In genomic region chrY:12651101-12651500, GRCh38 we compare ENCODE assay signal across 17 cellular contexts. TPM values are rescaled to one million over a fixed set of nuclear protein-coding genes. Genes with fewer than 3 reads are reported as not detected.
DNase-seq lines count a peak whose midpoint lies in the region; ATAC-seq, FAIRE-seq and TF ChIP-seq lines count a peak whose summit lies in the region.
"Had no signal": no experiment of that assay in that cellular context is flagged by ENCODE, and none has a peak within 500 bp of the region (broad histone marks: within the 10 kb centered on the region; RNA-seq: fewer than 3 reads in every experiment).

No MANE protein-coding gene starts in this region.

- ATAC-seq in RWPE2 (ENCODE audit: low read depth) = peak; percentile 28
- ATAC-seq in mucosa of descending colon = no peak
- ATAC-seq: HCT116 had no signal

- WGBS in mesodermal cell (ENCODE audit: insufficient coverage in 2 of 2), 2 experiments = no CpG with 5 or more reads among the region's 2 CpGs
- no CpG with 5 or more reads among the region's 2 CpGs for WGBS in suprapubic skin

- DNase-seq in AG04450 (ENCODE audit: low read depth, low spot score) (no peak), RWPE2 (ENCODE audit: low spot score) (no peak), epithelial cell of esophagus (ENCODE audit: low read depth) (peak; percentile 55), mucosa of descending colon (no peak), suprapubic skin (ENCODE audit: low spot score in 2 of 2) (no peak), frontal cortex (ENCODE audit: low spot score in 2 of 2) (no peak)
- no peak for DNase-seq in activated CD8-positive, alpha-beta memory T cell treated with anti-CD3 and anti-CD28 coated beads for 24 hours
- DNase-seq: AML-193; Caco-2; CD8-positive, alpha-beta memory T cell; DND-41; GF-D8 had no signal

- no peak overlapping the region for H3K4me3 ChIP-seq in AG04450 (ENCODE audit: low read depth, low read length)
- no peak overlapping the region for H3K4me3 ChIP-seq in RWPE2 (ENCODE audit: severe bottlenecking)
- no peak overlapping the region for H3K4me3 ChIP-seq in epithelial cell of esophagus (ENCODE audit: low read length)
- no peak overlapping the region for H3K4me3 ChIP-seq in mesodermal cell (ENCODE audit: extremely low read depth, insufficient read depth, low read length, poor library complexity, severe bottlenecking)
- H3K4me3 ChIP-seq in mucosa of descending colon = no peak overlapping the region
- H3K4me3 ChIP-seq in suprapubic skin = no peak overlapping the region
- H3K4me3 ChIP-seq: BLaER1 had no signal

- TF ChIP-seq CTCF in AG04450 (IDR thresholded peaks at IDR 0.05; ENCODE audit: low read depth, low read length) (no peak), RWPE2 (IDR thresholded peaks at IDR 0.05; ENCODE audit: poor library complexity, severe bottlenecking) (no peak), epithelial cell of esophagus (IDR thresholded peaks at IDR 0.05; ENCODE audit: insufficient read depth, low read depth, low read length, missing control alignments) (no peak), mucosa of descending colon (IDR thresholded peaks at IDR 0.05) (no peak), suprapubic skin (IDR thresholded peaks at IDR 0.05) (no peak)

- H3K9me3 ChIP-seq in AG04450 (ENCODE audit: control insufficient read depth, insufficient read depth, low read length) = no peaks in the 10 kb centered on the region
- no peaks in the 10 kb centered on the region for H3K9me3 ChIP-seq in RWPE2 (ENCODE audit: severe bottlenecking)
- H3K9me3 ChIP-seq in mesodermal cell (ENCODE audit: control insufficient read depth, low read length) = no peaks in the 10 kb centered on the region
- no peaks in the 10 kb centered on the region for H3K9me3 ChIP-seq in mucosa of descending colon
- no peaks in the 10 kb centered on the region for H3K9me3 ChIP-seq in suprapubic skin
- H3K9me3 ChIP-seq: BLaER1, Caco-2 had no signal

- TF ChIP-seq POLR2A in suprapubic skin (IDR thresholded peaks at IDR 0.05) = no peak

- H3K4me1 ChIP-seq in RWPE2 (ENCODE audit: insufficient read depth, poor library complexity, severe bottlenecking) (peaks cover 30% of the 10 kb centered on the region), mesodermal cell (ENCODE audit: control insufficient read depth, insufficient read depth, low read length, poor library complexity, severe bottlenecking) (peaks cover 3% of the 10 kb centered on the region), mucosa of descending colon (ENCODE audit: low read depth) (no peaks in the 10 kb centered on the region), suprapubic skin (no peaks in the 10 kb centered on the region)
- H3K4me1 ChIP-seq: BLaER1, Caco-2 had no signal

- H3K27me3 ChIP-seq in AG04450 (ENCODE audit: control insufficient read depth, insufficient read depth, low read length) (no peaks in the 10 kb centered on the region), RWPE2 (ENCODE audit: insufficient read depth, poor library complexity, severe bottlenecking) (no peaks in the 10 kb centered on the region), suprapubic skin (no peaks in the 10 kb centered on the region)
- H3K27me3 ChIP-seq: BLaER1 had no signal

- no peaks in the 10 kb centered on the region for H3K36me3 ChIP-seq in RWPE2 (ENCODE audit: low read depth)
- H3K36me3 ChIP-seq in mesodermal cell (ENCODE audit: control insufficient read depth, insufficient read depth, low read length) = no peaks in the 10 kb centered on the region
- no peaks in the 10 kb centered on the region for H3K36me3 ChIP-seq in mucosa of descending colon (ENCODE audit: low read depth)
- H3K36me3 ChIP-seq in suprapubic skin = no peaks in the 10 kb centered on the region
- H3K36me3 ChIP-seq: BLaER1 had no signal

- TF ChIP-seq EP300 in suprapubic skin (IDR thresholded peaks at IDR 0.05) = no peak

- POLR2A ChIA-PET in AG04450 (lab: Yijun Ruan, JAX) = interaction anchor here (0.8 to 1.6 kb wide), 3 partner anchors 9 to 98 kb away, joined by 3 to 5 read pairs (median 4); no protein-coding TSS in a partner anchor

- H3K27ac ChIP-seq in AG04450 (ENCODE audit: low read depth, low read length) (peak overlapping the region; percentile 87), RWPE2 (ENCODE audit: poor library complexity, severe bottlenecking) (peak overlapping the region; percentile 95), mesodermal cell (ENCODE audit: low read depth, low read length, severe bottlenecking) (peak overlapping the region; percentile 75), suprapubic skin (no peak overlapping the region)
- H3K27ac ChIP-seq: BLaER1 had no signal

- intact Hi-C loops in mucosa of descending colon (cut with DNase I, micrococcal nuclease) = no loop called here

- no peak for FAIRE-seq in frontal cortex (lab: Jason Lieb, UNC)
- FAIRE-seq: A204.1, H54 had no signal

- CTCF ChIA-PET in AG04450 (lab: Charles Lee) = no interaction called here

RNA-seq across cellular contexts. Expression of gene USP9Y, which starts 49.9 kb away (rescaled TPM):
- 38.8 and 51.8 TPM in 2 replicates for polyA plus RNA-seq in AG04450 (2011; rRNA removed)
- polyA minus RNA-seq in AG04450 (2011; rRNA and poly(A)+ RNA removed) = 48.8 and 60.5 TPM in 2 replicates
- polyA plus RNA-seq in mesodermal cell (2013, experiment 1 of 2) = 22.4 TPM
- polyA plus RNA-seq in mesodermal cell (2013, experiment 2 of 2) = 22.3 TPM
- total RNA-seq in mucosa of descending colon (10 to 100 TPM in 1 of 3 donors, 1 to 10 TPM in 1, not detected in 1; 9.2 to 18.1 TPM), suprapubic skin (10 to 100 TPM in 2 of 4 donors, not detected in 2; 16.5 to 20.3 TPM), frontal cortex (70.1 TPM)
- total RNA-seq: Caco-2 had no signal
- polyA plus RNA-seq: CD8-positive, alpha-beta memory T cell had no signal
